In genomic region chr19:50025794-50026549, GRCh38 we compare ENCODE assay signal across 8 cellular contexts. TPM values are rescaled to one million over a fixed set of nuclear protein-coding genes. Genes with fewer than 3 reads are reported as not detected.
DNase-seq lines count a peak whose midpoint lies in the region; ATAC-seq, FAIRE-seq and TF ChIP-seq lines count a peak whose summit lies in the region.

Gene ZNF473 (plus strand): TSS chr19:50026005. CDS start chr19:50031083, 5,078 bp downstream.

- no peaks in the 10 kb centered on the region for H3K9me3 Mint-ChIP-seq in activated naive CD8-positive, alpha-beta T cell (ENCODE audit: low read depth)

- H3K27me3 Mint-ChIP-seq in activated naive CD8-positive, alpha-beta T cell: no peaks in the 10 kb centered on the region

- FAIRE-seq in H54 (lab: Jason Lieb, UNC): no peak

- no peaks in the 10 kb centered on the region for H3K27me3 ChIP-seq in upper lobe of right lung

- peaks cover under 1% of the 10 kb centered on the region for H3K36me3 ChIP-seq in upper lobe of right lung

- H3K27ac Mint-ChIP-seq in activated naive CD8-positive, alpha-beta T cell: peak within 1 kb of the TSS; percentile 100

- intact Hi-C loops in cardiac septum (cut with DNase I): loop anchor here (1.0 to 5.0 kb wide), 2 partner anchors 97 to 149 kb away; partner anchors contain the start of genes AKT1S1, ATF5, NUP62 and TBC1D17
- intact Hi-C loops in posterior vena cava (cut with DNase I): no loop called here
- intact Hi-C loops in upper lobe of right lung (cut with DNase I): no loop called here

- peak within 1 kb of the TSS; percentile 98 for H3K4me3 Mint-ChIP-seq in activated naive CD8-positive, alpha-beta T cell

- no peak for TF ChIP-seq CTCF in upper lobe of right lung (IDR thresholded peaks at IDR 0.05)

- H3K4me1 ChIP-seq in upper lobe of right lung: peaks cover 26% of the 10 kb centered on the region

- peak; percentile 89 for ATAC-seq in upper lobe of right lung

- H3K9me3 ChIP-seq in upper lobe of right lung: no peaks in the 10 kb centered on the region

- H3K27ac ChIP-seq in upper lobe of right lung: peak within 1 kb of the TSS; percentile 89

- peak; percentile 91 for TF ChIP-seq POLR2A in H54 (IDR thresholded peaks at IDR 0.05; ENCODE audit: low read depth, low read length)

- H3K4me3 ChIP-seq in upper lobe of right lung: peak within 1 kb of the TSS; percentile 78

- peaks cover 49% of the 10 kb centered on the region for H3K4me1 Mint-ChIP-seq in activated naive CD8-positive, alpha-beta T cell (ENCODE audit: low read depth)

- peak; percentile 94 for DNase-seq in GF-D8 (lab: John Stamatoyannopoulos, UW)
- DNase-seq in H54 (ENCODE audit: insufficient read length, low spot score): peak; percentile 92
- peak; percentile 96 for DNase-seq in M059J (ENCODE audit: low read depth)
- DNase-seq in SKM-1 (lab: John Stamatoyannopoulos, UW; ENCODE audit: unreplicated experiment): peak; percentile 84
- peak; percentile 98 for DNase-seq in cardiac septum (ENCODE audit: low spot score)
- DNase-seq in posterior vena cava (ENCODE audit: low spot score): peak; percentile 98
- DNase-seq in upper lobe of right lung: peak; percentile 96

- peaks cover 7% of the 10 kb centered on the region for H3K36me3 Mint-ChIP-seq in activated naive CD8-positive, alpha-beta T cell

RNA-seq across cellular contexts. Expression of gene ZNF473, which starts in this region (rescaled TPM):
- 14.7 and 20.4 TPM in 2 replicates for total RNA-seq in M059J (2014; rRNA removed; shearing (Covaris generic))
- 3.5 TPM for total RNA-seq in cardiac septum
- 1 to 10 TPM; 5.8 to 7.6 TPM for total RNA-seq in posterior vena cava
- total RNA-seq in upper lobe of right lung: 8.4 TPM

Comparison
In these comparisons a context has a peak if more than half of its experiments do, and no peak if none do; other contexts are left out.
1. Peak in every context shown above with its lines: DNase-seq, ATAC-seq, H3K4me3 ChIP-seq and H3K27ac ChIP-seq.